24 cellular contexts compared by ENCODE assay signal in the genomic region with DNA sequence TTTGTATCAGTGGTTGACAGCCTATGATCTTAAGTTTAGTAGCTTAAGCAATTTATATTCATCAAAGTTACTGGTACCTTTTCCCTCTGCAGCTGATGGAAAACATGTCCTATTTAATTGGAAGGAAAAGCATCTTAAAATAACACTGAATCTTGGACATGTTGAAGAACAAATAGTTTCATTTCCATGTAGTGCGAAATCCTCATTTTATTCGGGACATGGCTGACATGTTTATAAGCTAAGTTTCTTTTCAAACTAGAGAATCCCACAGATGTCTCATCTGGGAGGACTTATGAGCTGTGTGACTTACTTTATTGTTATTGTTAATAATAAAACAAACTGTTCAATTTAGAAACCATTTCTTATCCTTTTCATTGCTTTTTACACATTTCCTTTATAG.
"Had no signal": no experiment of that assay in that cellular context is flagged by ENCODE, and none has a peak within 500 bp of the region (broad histone marks: within the 10 kb centered on the region; RNA-seq: fewer than 3 reads in every experiment).

No MANE protein-coding gene starts in this region.

- H3K27ac Mint-ChIP-seq: effector memory CD8-positive, alpha-beta T cell; immature natural killer cell; memory B cell; naive thymus-derived CD4-positive, alpha-beta T cell; nephron progenitor cell; stimulated activated memory B cell treated with anti-CD40 and anti-IgM and Interleukin-4, amounts not matched to agents 10 μg/mL and 1 μg/mL and 100 μg/mL, for 72 hours had no signal

- H3K4me3 ChIP-seq: heart right ventricle, lung, prostate gland, right atrium auricular region, spleen had no signal

- H3K4me1 ChIP-seq: foreskin keratinocyte, prostate gland, right atrium auricular region had no signal

- H3K9me3 Mint-ChIP-seq: stimulated activated memory B cell treated with anti-CD40 and anti-IgM and Interleukin-4, amounts not matched to agents 10 μg/mL and 1 μg/mL and 100 μg/mL, for 72 hours had no signal

- H3K27me3 Mint-ChIP-seq: effector memory CD8-positive, alpha-beta T cell; memory B cell; stimulated activated memory B cell treated with anti-CD40 and anti-IgM and Interleukin-4, amounts not matched to agents 10 μg/mL and 1 μg/mL and 100 μg/mL, for 72 hours had no signal

- ATAC-seq: effector memory CD8-positive, alpha-beta T cell; foreskin keratinocyte; heart right ventricle; naive thymus-derived CD4-positive, alpha-beta T cell; sciatic nerve; stimulated activated memory B cell treated with anti-CD40 and anti-IgM and Interleukin-4, amounts not matched to agents 10 μg/mL and 1 μg/mL and 100 μg/mL, for 72 hours; stimulated activated naive CD8-positive, alpha-beta T cell treated with anti-CD3 and anti-CD28 coated beads, Interleukin-15, Interleukin-2, amounts not matched to agents 100 U/mL and 50 U/mL, for 24 hours had no signal

- H3K9me3 ChIP-seq: prostate gland, right atrium auricular region had no signal

- DNase-seq: caudate nucleus; cerebellar nuclear complex; cortex of kidney; effector memory CD8-positive, alpha-beta T cell; foreskin keratinocyte; glutamatergic neuron; heart right ventricle; hippocampal formation; immature natural killer cell; naive thymus-derived CD4-positive, alpha-beta T cell; nephron progenitor cell; nucleus accumbens; spleen; stimulated activated CD4-positive, alpha-beta T cell treated with anti-CD3 and anti-CD28 coated beads, Interleukin-4, amount 100 ng/mL, for 4 hours; stimulated activated naive CD8-positive, alpha-beta T cell treated with anti-CD3 and anti-CD28 coated beads, Interleukin-15, Interleukin-2, amounts not matched to agents 100 U/mL and 50 U/mL, for 24 hours; substantia nigra; trophoblast cell had no signal

- H3K27me3 ChIP-seq: foreskin keratinocyte, heart right ventricle, right atrium auricular region, spleen had no signal

- H3K27ac ChIP-seq: foreskin keratinocyte, heart right ventricle, prostate gland, right atrium auricular region, spleen had no signal

- FAIRE-seq: keratinocyte had no signal

- H3K4me1 Mint-ChIP-seq: memory B cell, nephron progenitor cell had no signal

- H3K36me3 ChIP-seq: heart right ventricle, prostate gland, right atrium auricular region, spleen had no signal

- H3K36me3 Mint-ChIP-seq: immature natural killer cell; stimulated activated memory B cell treated with anti-CD40 and anti-IgM and Interleukin-4, amounts not matched to agents 10 μg/mL and 1 μg/mL and 100 μg/mL, for 72 hours had no signal

- H3K4me3 Mint-ChIP-seq: effector memory CD8-positive, alpha-beta T cell; immature natural killer cell; memory B cell; naive thymus-derived CD4-positive, alpha-beta T cell; nephron progenitor cell; stimulated activated memory B cell treated with anti-CD40 and anti-IgM and Interleukin-4, amounts not matched to agents 10 μg/mL and 1 μg/mL and 100 μg/mL, for 72 hours had no signal
